In the genomic region with DNA sequence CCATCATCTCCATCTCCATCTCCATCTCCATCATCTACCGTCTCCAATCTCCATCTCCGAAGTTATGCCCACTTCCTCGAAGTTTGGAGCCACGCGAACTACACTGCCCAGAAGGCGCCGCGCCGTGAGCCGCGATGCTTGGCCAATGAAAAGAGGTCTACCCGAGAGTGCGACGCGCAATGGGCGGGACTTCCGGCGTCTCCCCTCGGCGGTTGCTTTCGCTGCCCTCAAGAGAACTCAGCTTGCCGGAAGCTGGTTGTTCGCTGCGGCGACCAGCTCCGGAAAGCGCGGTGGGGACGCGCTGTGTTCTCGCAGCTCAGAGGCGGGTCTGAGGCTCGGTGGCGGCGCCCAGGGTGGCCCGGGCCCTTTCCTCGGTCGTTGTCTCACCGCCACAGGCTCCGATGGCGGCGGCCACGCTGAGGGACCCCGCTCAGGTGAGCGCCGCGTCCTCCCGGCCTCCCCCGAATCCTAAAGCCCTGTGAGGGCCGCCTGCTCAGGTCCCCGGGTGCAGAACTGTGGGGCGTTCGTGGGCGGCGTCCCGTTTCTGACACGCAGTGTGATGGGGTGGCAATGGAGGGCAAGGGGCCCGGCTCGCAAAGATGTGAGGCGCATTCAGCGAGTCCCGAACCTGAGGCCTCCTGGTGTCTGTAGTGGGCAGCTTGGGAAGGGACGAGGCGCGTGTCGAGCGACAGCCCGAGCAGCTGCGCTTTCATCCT, we compare ENCODE assay signal across 8 cellular contexts. TPM values are rescaled to one million over a fixed set of nuclear protein-coding genes. Genes with fewer than 3 reads are reported as not detected.
A peak's percentile ranks its signal among the peaks of the same experiment; 100 is the strongest.
DNase-seq lines count a peak whose midpoint lies in the region; ATAC-seq and TF ChIP-seq lines count a peak whose summit lies in the region.
"Not testable (repeated sequence)": the region's sequence is repeated elsewhere in the genome, so short reads cannot be mapped to it uniquely, and the experiment has no call there.

A gene (plus strand): TSS at position 259 of the 716 bp plus-strand sequence. CDS start 143 bp downstream, at position 402.

- in situ Hi-C loops in KBM-7 (cut with MboI; ENCODE audit: low pct_unique_long_range_greater_than_20kb, low sequenced_read_pairs); Panc1 (cut with HindIII; ENCODE audit: low pct_unique_long_range_greater_than_20kb, low sequenced_read_pairs): not testable (repeated sequence)

- POLR2A ChIA-PET in Panc1 (lab: Charles Lee): interaction anchor here (0.6 kb wide), 1 partner anchor 241 kb away, joined by 6 read pairs; no protein-coding TSS in a partner anchor

- peak; percentile 37 for DNase-seq in DMS153 treated with DMSO at 0.1 percent for 48 hours (lab: John Stamatoyannopoulos, UW; ENCODE audit: unreplicated experiment)
- DNase-seq in KBM-7: peak; percentile 94
- peak; percentile 81 for DNase-seq in Panc1 (ENCODE audit: low read depth, low spot score)
- peak; percentile 94 to 95 for DNase-seq in activated T-cell treated with anti-CD3 and anti-CD28 coated beads, Interleukin-2, amount 50 U/mL, for 48 hours
- DNase-seq in fibroblast of gingiva (ENCODE audit: low read depth): peak; percentile 95
- DNase-seq in naive B cell: peak; percentile 91
- peak; percentile 88 to 93 for DNase-seq in stimulated activated CD8-positive, alpha-beta memory T cell treated with anti-CD3 and anti-CD28 coated beads, Interleukin-7, amount 100 ng/mL, for 48 hours (ENCODE audit: extremely low read depth in 1 of 2, low read depth in 1 of 2)

- H3K27me3 ChIP-seq in Panc1 (ENCODE audit: control insufficient read depth, insufficient read depth, low read length): not testable (repeated sequence)

- H3K27ac ChIP-seq in Panc1 (ENCODE audit: low read length): peak within 1 kb of the TSS; percentile 57

- peak within 1 kb of the TSS; percentile 61 to 69 for H3K4me3 ChIP-seq in Panc1 (ENCODE audit: low read depth in 2 of 2, low read length in 2 of 2)

- H3K9me3 ChIP-seq in Panc1 (ENCODE audit: control insufficient read depth, insufficient read depth, low read depth, low read length): not testable (repeated sequence)

- H3K4me1 Mint-ChIP-seq in naive B cell: peaks cover 26 to 43% (median 35%) of the 10 kb centered on the region in 3 donors

- BruUV-seq in Panc1 (replicated peaks; lab: Mats Ljungman, UMichigan): not testable (repeated sequence)

- H3K36me3 Mint-ChIP-seq in naive B cell: peaks cover 33 to 37% of the 10 kb centered on the region in 2 donors

- ATAC-seq in GM21717 (IDR thresholded peaks at IDR 0.05; ENCODE audit: unreplicated experiment) (peak; percentile 98), Panc1 (peak; percentile 100), naive B cell (ENCODE audit: low read depth in 2 of 2) (peak; percentile 95 to 97)

- peaks cover 2 to 23% (median 12%) of the 10 kb centered on the region in 7 donors for H3K9me3 Mint-ChIP-seq in naive B cell

- H3K27ac Mint-ChIP-seq in naive B cell: peak within 1 kb of the TSS; percentile 70 to 94 (median 92)

- H3K27me3 Mint-ChIP-seq in naive B cell: not testable (repeated sequence)

- intact Hi-C loops in Panc1 (cut with micrococcal nuclease; ENCODE audit: unreplicated experiment): not testable (repeated sequence)

- TF ChIP-seq CTCF in Panc1 (IDR thresholded peaks at IDR 0.05): not testable (repeated sequence)

- H3K36me3 ChIP-seq in Panc1 (ENCODE audit: control insufficient read depth, insufficient read depth, low read length): not testable (repeated sequence)

- H3K4me1 ChIP-seq in Panc1 (ENCODE audit: control insufficient read depth, insufficient read depth, low read length): not testable (repeated sequence)

- peak within 1 kb of the TSS; percentile 62 to 94 (median 83) for H3K4me3 Mint-ChIP-seq in naive B cell

- CTCF ChIA-PET in Panc1 (lab: Charles Lee): not testable (repeated sequence)

RNA-seq across cellular contexts. Expression of the gene that starts here (rescaled TPM):
- total RNA-seq in Panc1 (2021; ENCODE audit: unreplicated experiment): 10.2 TPM
- 7.8 TPM for polyA plus RNA-seq in Panc1 (2012; ENCODE audit: insufficient read length)
- 10 to 100 TPM; 10.1 to 25.5 (median 13.1) TPM for polyA plus RNA-seq in naive B cell (ENCODE audit: low read depth in 6 of 6)

Comparison
In these comparisons a context has a peak if more than half of its experiments do, and no peak if none do; other contexts are left out.
1. Peak in every context shown above with its lines: DNase-seq, ATAC-seq, H3K4me3 ChIP-seq and H3K27ac ChIP-seq.
2. DNase-seq: peak in every context shown above with its lines; median percentile 95 in fibroblast of gingiva; 94 in activated T-cell treated with anti-CD3 and anti-CD28 coated beads, Interleukin-2, amount 50 U/mL, for 48 hours; 94 in KBM-7; 91 in naive B cell; 90 in stimulated activated CD8-positive, alpha-beta memory T cell treated with anti-CD3 and anti-CD28 coated beads, Interleukin-7, amount 100 ng/mL, for 48 hours; 81 in Panc1; 37 in DMS153 treated with DMSO at 0.1 percent for 48 hours.